ENCODE assay signal across 11 cellular contexts in genomic region chr16:85936761-85937343, GRCh38. TPM values are rescaled to one million over a fixed set of nuclear protein-coding genes. Genes with fewer than 3 reads are reported as not detected.
DNase-seq lines count a peak whose midpoint lies in the region; ATAC-seq and TF ChIP-seq lines count a peak whose summit lies in the region.
"Had no signal": no experiment of that assay in that cellular context is flagged by ENCODE, and none has a peak within 500 bp of the region (broad histone marks: within the 10 kb centered on the region; RNA-seq: fewer than 3 reads in every experiment).

No MANE protein-coding gene starts in this region.

- ATAC-seq in GM18907 (IDR thresholded peaks at IDR 0.05; ENCODE audit: unreplicated experiment) (peak; percentile 19), HG03064 (IDR thresholded peaks at IDR 0.05; ENCODE audit: low read depth, unreplicated experiment) (peak; percentile 26), omental fat pad (ENCODE audit: low FRiP score) (no peak), WTC11 (no peak)

- no peak overlapping the region for H3K4ac ChIP-seq in neuronal stem cell (ENCODE audit: low read length)

- POLR2A ChIA-PET in WTC11 (lab: Charles Lee): no interaction called here

- H2BK120ac ChIP-seq in neuronal stem cell (ENCODE audit: low read depth, low read length): no peak overlapping the region

- no peak overlapping the region for H3K9ac ChIP-seq in neuronal stem cell (ENCODE audit: low read depth, low read length, poor library complexity)

- no CpG with 5 or more reads among the region's 16 CpGs for WGBS in neuronal stem cell (ENCODE audit: extremely low coverage in 2 of 2, insufficient read length in 2 of 2, insufficient replicate concordance in 1 of 2), 2 donors

- no peak overlapping the region for H3K27ac ChIP-seq in neuronal stem cell (replicated peaks; ENCODE audit: low read length)
- H3K27ac ChIP-seq: suprapubic skin had no signal

- H2BK5ac ChIP-seq in neuronal stem cell (ENCODE audit: low read length): no peak overlapping the region

- peaks cover 17% of the 10 kb centered on the region for H3K9me3 Mint-ChIP-seq in WTC11

- no peak overlapping the region for H3K27ac Mint-ChIP-seq in WTC11

- no peak overlapping the region for H2BK15ac ChIP-seq in neuronal stem cell (ENCODE audit: low read length)

- H3K14ac ChIP-seq in neuronal stem cell (ENCODE audit: low read length): no peak overlapping the region

- H3K36me3 ChIP-seq in neuronal stem cell (replicated peaks in 1 of 2; ENCODE audit: control insufficient read depth in 2 of 2, insufficient read depth in 2 of 2, low read length in 2 of 2): no peaks in the 10 kb centered on the region
- H3K36me3 ChIP-seq: MG63, suprapubic skin had no signal

- H4K8ac ChIP-seq in neuronal stem cell (ENCODE audit: low read depth, low read length): no peak overlapping the region

- H2BK12ac ChIP-seq in neuronal stem cell (ENCODE audit: low read length): no peak overlapping the region

- no peaks in the 10 kb centered on the region for H3K79me1 ChIP-seq in neuronal stem cell (ENCODE audit: low read depth, low read length)

- no peak overlapping the region for H3K4me3 ChIP-seq in neuronal stem cell (ENCODE audit: low read length in 2 of 2)
- H3K4me3 ChIP-seq: MG63, suprapubic skin had no signal

- no peaks in the 10 kb centered on the region for H3K9me3 ChIP-seq in neuronal stem cell (replicated peaks in 1 of 2; ENCODE audit: control insufficient read depth in 2 of 2, insufficient read depth in 1 of 2, low read depth in 1 of 2, low read length in 2 of 2)
- H3K9me3 ChIP-seq: MG63, suprapubic skin had no signal

- peak; percentile 46 for DNase-seq in activated T-cell treated with anti-CD3 and anti-CD28 coated beads, Interleukin-2, amount 50 U/mL, for 1 hour
- DNase-seq in renal cortical epithelial cell (ENCODE audit: low read depth): peak; percentile 89
- DNase-seq in omental fat pad (ENCODE audit: low spot score): no peak
- no peak for DNase-seq in amygdala (lab: John Stamatoyannopoulos, UW)
- DNase-seq in neuronal stem cell (ENCODE audit: low spot score): no peak
- DNase-seq in WTC11 (ENCODE audit: low spot score): no peak
- DNase-seq: MG63 had no signal

- H3K4me3 Mint-ChIP-seq in WTC11: no peak overlapping the region

- H3K4me1 ChIP-seq in neuronal stem cell (ENCODE audit: control insufficient read depth in 2 of 2, insufficient read depth in 1 of 2, low read depth in 1 of 2, low read length in 2 of 2): peaks cover 0 to 2% of the 10 kb centered on the region in 2 donors

- H3K27me3 ChIP-seq in neuronal stem cell (ENCODE audit: control insufficient read depth in 3 of 3, insufficient read depth in 3 of 3, low read depth in 1 of 3, low read length in 3 of 3): peaks cover 0 to 5% (median 0%) of the 10 kb centered on the region in 3 experiments

- H3K23ac ChIP-seq in neuronal stem cell (ENCODE audit: low read depth, low read length, poor library complexity): no peak overlapping the region

- CTCF ChIA-PET in WTC11 (lab: Charles Lee): no interaction called here

- no peak overlapping the region for H2AFZ ChIP-seq in neuronal stem cell (ENCODE audit: low read length)

- no peak overlapping the region for H2AK5ac ChIP-seq in neuronal stem cell (ENCODE audit: low read depth, low read length)

- peaks cover 6% of the 10 kb centered on the region; the same call in 1 of the 2 replicates for H3K4me1 Mint-ChIP-seq in WTC11

- H3K27me3 Mint-ChIP-seq in WTC11 (ENCODE audit: low read depth): no peaks in the 10 kb centered on the region; the same call in none of the 2 replicates

- no peak overlapping the region for H3K4me2 ChIP-seq in neuronal stem cell (ENCODE audit: insufficient read depth, low read length, poor library complexity, severe bottlenecking)

- TF ChIP-seq CTCF in omental fat pad (IDR thresholded peaks at IDR 0.05) (no peak), WTC11 (IDR thresholded peaks at IDR 0.05) (no peak)

- H4K91ac ChIP-seq in neuronal stem cell (ENCODE audit: low read depth, low read length, poor library complexity): no peak overlapping the region

- H3K36me3 Mint-ChIP-seq in WTC11: no peaks in the 10 kb centered on the region

- no peak overlapping the region for H3K18ac ChIP-seq in neuronal stem cell (ENCODE audit: low read length)

TF ChIP-seq in WTC11, 78 proteins besides CTCF, POLR2A, EP300 and RAD21 (continues in another document):
- no peak for TF ChIP-seq ATF3 (CRISPR knock-in tag; conservative IDR thresholded peaks at IDR 0.05)
- TF ChIP-seq, protein P1, sequence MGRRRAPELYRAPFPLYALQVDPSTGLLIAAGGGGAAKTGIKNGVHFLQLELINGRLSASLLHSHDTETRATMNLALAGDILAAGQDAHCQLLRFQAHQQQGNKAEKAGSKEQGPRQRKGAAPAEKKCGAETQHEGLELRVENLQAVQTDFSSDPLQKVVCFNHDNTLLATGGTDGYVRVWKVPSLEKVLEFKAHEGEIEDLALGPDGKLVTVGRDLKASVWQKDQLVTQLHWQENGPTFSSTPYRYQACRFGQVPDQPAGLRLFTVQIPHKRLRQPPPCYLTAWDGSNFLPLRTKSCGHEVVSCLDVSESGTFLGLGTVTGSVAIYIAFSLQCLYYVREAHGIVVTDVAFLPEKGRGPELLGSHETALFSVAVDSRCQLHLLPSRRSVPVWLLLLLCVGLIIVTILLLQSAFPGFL (CRISPR knock-in tag; IDR thresholded peaks at IDR 0.05; ENCODE audit: borderline replicate concordance): no peak
- no peak for TF ChIP-seq TCF7 (CRISPR knock-in tag; IDR thresholded peaks at IDR 0.05; ENCODE audit: low read depth)
- TF ChIP-seq ATF2 (CRISPR knock-in tag; IDR thresholded peaks at IDR 0.05; ENCODE audit: borderline replicate concordance, low read depth): no peak
- TF ChIP-seq TEAD1 (CRISPR knock-in tag; IDR thresholded peaks at IDR 0.05): no peak
- no peak for TF ChIP-seq NFATC4 (CRISPR knock-in tag; IDR thresholded peaks at IDR 0.05)
- no peak for TF ChIP-seq HMGA2 (CRISPR knock-in tag; IDR thresholded peaks at IDR 0.05)
- no peak for TF ChIP-seq NFYB (CRISPR knock-in tag; conservative IDR thresholded peaks at IDR 0.05; ENCODE audit: low read depth)
- TF ChIP-seq ZBTB21 (CRISPR knock-in tag; IDR thresholded peaks at IDR 0.05; ENCODE audit: borderline replicate concordance): no peak
- TF ChIP-seq ZNF396 (CRISPR knock-in tag; IDR thresholded peaks at IDR 0.05; ENCODE audit: borderline replicate concordance): no peak
- TF ChIP-seq EMX1 (CRISPR knock-in tag; IDR thresholded peaks at IDR 0.05): no peak
- TF ChIP-seq ARID4B (CRISPR knock-in tag; IDR thresholded peaks at IDR 0.05; ENCODE audit: borderline replicate concordance): no peak
- TF ChIP-seq ZNF263 (CRISPR knock-in tag; IDR thresholded peaks at IDR 0.05; ENCODE audit: low read depth): no peak
- no peak for TF ChIP-seq FOXJ3 (CRISPR knock-in tag; IDR thresholded peaks at IDR 0.05; ENCODE audit: borderline replicate concordance)

RNA-seq across cellular contexts. Expression of gene IRF8, which starts 37.9 kb away (rescaled TPM):
- total RNA-seq in renal cortical epithelial cell (1.0 and 1.9 TPM in 2 replicates), omental fat pad (100 to 1,000 TPM in 1 of 4 donors, 10 to 100 TPM in 3; 32.5 to 134 (median 65.8) TPM), WTC11 (2021) (1.1 to 1.7 TPM (median 1.3 TPM) in 3 replicates)
- polyA plus RNA-seq in neuronal stem cell (2013, experiment 1 of 2): 1.3 TPM
- 1.5 TPM for polyA plus RNA-seq in neuronal stem cell (2013, experiment 2 of 2)
- total RNA-seq: endothelial cell of umbilical vein had no signal
- polyA plus RNA-seq: endothelial cell of umbilical vein had no signal

Comparison
In these comparisons a context has a peak if more than half of its experiments do, and no peak if none do; other contexts are left out.
1. ATAC-seq: peak in GM18907 (single experiment) and HG03064 (single experiment); none in omental fat pad (single experiment) and WTC11 (single experiment).
2. DNase-seq: peak in activated T-cell treated with anti-CD3 and anti-CD28 coated beads, Interleukin-2, amount 50 U/mL, for 1 hour (single experiment) and renal cortical epithelial cell (single experiment); none in omental fat pad (single experiment), amygdala (0 of 56), neuronal stem cell (single experiment) and WTC11 (single experiment).
3. RNA of gene IRF8, which starts 37.9 kb away (total RNA-seq): 32.5 to 134 TPM in omental fat pad; 1.1 to 1.7 TPM in WTC11 and 1.0 to 1.9 TPM in renal cortical epithelial cell; every median in the first group is over 10 times any median in the second.